11 cellular contexts compared by ENCODE assay signal in the genomic region with DNA sequence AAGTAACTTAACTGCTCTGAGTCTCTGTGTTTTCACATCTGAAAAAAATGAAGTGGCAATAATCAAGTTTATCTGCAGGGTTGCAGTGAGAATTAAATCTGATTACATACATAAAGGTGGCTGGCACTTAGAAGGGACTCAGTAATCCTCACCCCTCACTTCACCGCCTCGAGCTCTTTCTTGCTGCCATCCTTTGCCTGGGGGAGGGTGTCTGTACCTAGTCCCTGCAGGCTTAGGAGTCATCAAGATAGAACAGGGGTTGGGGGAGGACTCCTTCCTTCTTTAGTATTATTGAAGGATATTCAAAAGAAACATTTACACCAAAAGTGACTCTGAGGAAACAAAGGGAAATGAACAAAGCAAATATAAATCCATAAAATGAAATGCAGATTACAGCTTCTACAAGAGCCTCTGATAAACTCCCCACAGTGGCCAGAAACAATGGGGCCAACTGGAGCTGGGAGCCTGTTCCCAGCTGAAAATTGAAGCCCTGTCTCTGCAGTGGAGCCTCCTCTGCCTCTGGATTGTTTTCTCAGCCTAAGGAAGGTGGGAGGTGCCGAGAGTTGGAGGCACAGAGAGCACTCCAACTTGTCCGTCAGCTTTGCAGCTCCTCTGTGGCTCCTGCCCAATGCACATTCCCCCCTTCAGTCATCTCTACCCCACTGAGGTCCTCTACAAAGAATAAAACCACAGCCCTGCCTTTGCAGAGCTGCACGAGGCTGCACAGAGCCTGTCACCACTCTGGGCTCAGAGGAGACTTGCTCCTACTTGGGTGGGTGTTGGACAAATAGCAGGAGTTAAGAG. TPM values are rescaled to one million over a fixed set of nuclear protein-coding genes. Genes with fewer than 3 reads are reported as not detected.
DNase-seq lines count a peak whose midpoint lies in the region; ATAC-seq and TF ChIP-seq lines count a peak whose summit lies in the region.
"Had no signal": no experiment of that assay in that cellular context is flagged by ENCODE, and none has a peak within 500 bp of the region (broad histone marks: within the 10 kb centered on the region; RNA-seq: fewer than 3 reads in every experiment).

No MANE protein-coding gene starts in this region.

- peak overlapping the region; percentile 35 to 85 (median 75) for H3K4me3 Mint-ChIP-seq in CD8-positive, alpha-beta memory T cell
- peak overlapping the region; percentile 7 for H3K4me3 Mint-ChIP-seq in activated naive CD8-positive, alpha-beta T cell treated with anti-CD3 and anti-CD28 coated beads, Interleukin-2, amount 50 U/mL, for 24 hours
- H3K4me3 Mint-ChIP-seq in naive thymus-derived CD4-positive, alpha-beta T cell: peak overlapping the region in 6 of 10 donors; percentile 22 to 61 (median 31)

- no peak overlapping the region for H3K9ac ChIP-seq in MM.1S (ENCODE audit: low read length)

- no peaks in the 10 kb centered on the region for H3K4me1 ChIP-seq in CD8-positive, alpha-beta memory T cell (ENCODE audit: insufficient read depth, low read length)
- no peaks in the 10 kb centered on the region for H3K4me1 ChIP-seq in MM.1S (ENCODE audit: low read length)
- no peaks in the 10 kb centered on the region for H3K4me1 ChIP-seq in naive thymus-derived CD4-positive, alpha-beta T cell (ENCODE audit: control insufficient read depth in 2 of 2, insufficient read depth in 2 of 2, low read length in 2 of 2)
- H3K4me1 ChIP-seq: right lobe of liver had no signal

- H3K36me3 Mint-ChIP-seq in CD8-positive, alpha-beta memory T cell: peaks cover 0 to 14% (median 2%) of the 10 kb centered on the region in 3 donors
- no peaks in the 10 kb centered on the region for H3K36me3 Mint-ChIP-seq in activated naive CD8-positive, alpha-beta T cell treated with anti-CD3 and anti-CD28 coated beads, Interleukin-2, amount 50 U/mL, for 24 hours (ENCODE audit: low read depth)
- peaks cover 0 to 5% (median 0%) of the 10 kb centered on the region in 5 donors for H3K36me3 Mint-ChIP-seq in naive thymus-derived CD4-positive, alpha-beta T cell

- no peak for DNase-seq in CD8-positive, alpha-beta memory T cell
- no peak for DNase-seq in MM.1S
- no peak for DNase-seq in activated naive CD8-positive, alpha-beta T cell treated with anti-CD3 and anti-CD28 coated beads, Interleukin-2, amount 50 U/mL, for 24 hours
- DNase-seq in naive thymus-derived CD4-positive, alpha-beta T cell: no peak
- DNase-seq in stimulated activated CD4-positive, alpha-beta T cell treated with anti-CD3 and anti-CD28 coated beads, Interleukin-15, amount 100 ng/mL, for 24 hours: no peak
- no peak for DNase-seq in KG1 (lab: John Stamatoyannopoulos, UW)
- no peak for DNase-seq in NAMALWA (ENCODE audit: low spot score)
- DNase-seq in RWPE1 (ENCODE audit: low spot score): no peak
- DNase-seq: NCI-H2227 treated with DMSO at 0.1 percent for 48 hours, right lobe of liver, WERI-Rb-1 had no signal

- H3K4me3 ChIP-seq in CD8-positive, alpha-beta memory T cell (ENCODE audit: low read length): no peak overlapping the region
- no peak overlapping the region for H3K4me3 ChIP-seq in MM.1S (ENCODE audit: low read length)
- no peak overlapping the region for H3K4me3 ChIP-seq in naive thymus-derived CD4-positive, alpha-beta T cell (ENCODE audit: low read length)
- H3K4me3 ChIP-seq: right lobe of liver had no signal

- intact Hi-C loops in naive thymus-derived CD4-positive, alpha-beta T cell (cut with micrococcal nuclease): no loop called here

- H3K36me3 ChIP-seq in CD8-positive, alpha-beta memory T cell (ENCODE audit: insufficient read depth, low read length): no peaks in the 10 kb centered on the region
- no peaks in the 10 kb centered on the region for H3K36me3 ChIP-seq in MM.1S (replicated peaks; ENCODE audit: insufficient read depth, low read length)
- no peaks in the 10 kb centered on the region for H3K36me3 ChIP-seq in naive thymus-derived CD4-positive, alpha-beta T cell (ENCODE audit: control insufficient read depth in 2 of 3, insufficient read depth in 3 of 3, low read length in 3 of 3)
- H3K36me3 ChIP-seq: right lobe of liver, WERI-Rb-1 had no signal

- TF ChIP-seq CTCF in MM.1S (IDR thresholded peaks at IDR 0.05; ENCODE audit: low read length): no peak
- TF ChIP-seq CTCF in RWPE1 (conservative IDR thresholded peaks at IDR 0.05; ENCODE audit: low read depth): no peak

- POLR2A ChIA-PET in CD8-positive, alpha-beta memory T cell (lab: Charles Lee): no interaction called here
- POLR2A ChIA-PET in naive thymus-derived CD4-positive, alpha-beta T cell (lab: Charles Lee): interaction anchor here (0.7 kb wide), 1 partner anchor 21 kb away, joined by 3 read pairs; no protein-coding TSS in a partner anchor
- POLR2A ChIA-PET in RWPE1 (lab: Yijun Ruan, JAX; ENCODE audit: low non-redundant PET): no interaction called here

- H3K27ac ChIP-seq in CD8-positive, alpha-beta memory T cell (ENCODE audit: low read depth, low read length): no peak overlapping the region
- H3K27ac ChIP-seq in MM.1S (ENCODE audit: low read length) (no peak overlapping the region), RWPE1 (no peak overlapping the region)
- H3K27ac ChIP-seq in naive thymus-derived CD4-positive, alpha-beta T cell (ENCODE audit: low read depth, low read length): no peak overlapping the region
- H3K27ac ChIP-seq: right lobe of liver, WERI-Rb-1 had no signal

- H3K27me3 ChIP-seq in CD8-positive, alpha-beta memory T cell (ENCODE audit: insufficient read depth, low read length, poor library complexity, severe bottlenecking): no peaks in the 10 kb centered on the region
- H3K27me3 ChIP-seq in MM.1S (replicated peaks; ENCODE audit: insufficient read depth, low read length): no peaks in the 10 kb centered on the region
- no peaks in the 10 kb centered on the region for H3K27me3 ChIP-seq in naive thymus-derived CD4-positive, alpha-beta T cell (ENCODE audit: control insufficient read depth in 2 of 2, insufficient read depth in 2 of 2, low read length in 2 of 2)
- H3K27me3 ChIP-seq: right lobe of liver had no signal

- H3K9me3 ChIP-seq in CD8-positive, alpha-beta memory T cell (ENCODE audit: low read length): no peaks in the 10 kb centered on the region
- no peaks in the 10 kb centered on the region for H3K9me3 ChIP-seq in MM.1S (replicated peaks; ENCODE audit: insufficient read depth, low read length)
- H3K9me3 ChIP-seq in naive thymus-derived CD4-positive, alpha-beta T cell (ENCODE audit: control insufficient read depth in 2 of 3, low read length in 3 of 3): no peaks in the 10 kb centered on the region
- H3K9me3 ChIP-seq: right lobe of liver had no signal

- peak overlapping the region in 7 of 8 donors; percentile 32 to 95 (median 72) for H3K27ac Mint-ChIP-seq in CD8-positive, alpha-beta memory T cell
- no peak overlapping the region for H3K27ac Mint-ChIP-seq in activated naive CD8-positive, alpha-beta T cell treated with anti-CD3 and anti-CD28 coated beads, Interleukin-2, amount 50 U/mL, for 24 hours
- peak overlapping the region in 2 of 9 donors; percentile 46 to 77 for H3K27ac Mint-ChIP-seq in naive thymus-derived CD4-positive, alpha-beta T cell

- peaks cover 4 to 9% of the 10 kb centered on the region in 2 donors for H3K27me3 Mint-ChIP-seq in CD8-positive, alpha-beta memory T cell
- peaks cover 4% of the 10 kb centered on the region for H3K27me3 Mint-ChIP-seq in activated naive CD8-positive, alpha-beta T cell treated with anti-CD3 and anti-CD28 coated beads, Interleukin-2, amount 50 U/mL, for 24 hours
- peaks cover 0 to 3% (median 0%) of the 10 kb centered on the region in 5 donors for H3K27me3 Mint-ChIP-seq in naive thymus-derived CD4-positive, alpha-beta T cell

- H4K20me1 ChIP-seq in MM.1S (ENCODE audit: insufficient read depth, low read length): no peaks in the 10 kb centered on the region

- no peak overlapping the region for H2AFZ ChIP-seq in MM.1S (ENCODE audit: low read length)

- H3F3A ChIP-seq in MM.1S (ENCODE audit: insufficient read depth, low read length): no peaks in the 10 kb centered on the region

- 0 out of 2 replicates have a peak overlapping the region, but pooled peaks have one; percentile 0 for H3K4me2 ChIP-seq in MM.1S (ENCODE audit: low read depth, low read length)

- no peaks in the 10 kb centered on the region for H3K9me2 ChIP-seq in MM.1S (replicated peaks; ENCODE audit: insufficient read depth, low read length)

- peak; percentile 50 for ATAC-seq in activated naive CD8-positive, alpha-beta T cell treated with anti-CD3 and anti-CD28 coated beads, Interleukin-2, amount 50 U/mL, for 24 hours
- ATAC-seq in naive thymus-derived CD4-positive, alpha-beta T cell: peak; percentile 32

- H3K79me2 ChIP-seq in MM.1S (ENCODE audit: low read length): no peaks in the 10 kb centered on the region

- H3K9me3 Mint-ChIP-seq in CD8-positive, alpha-beta memory T cell: peaks cover 0 to 4% (median 0%) of the 10 kb centered on the region in 5 donors
- H3K9me3 Mint-ChIP-seq in activated naive CD8-positive, alpha-beta T cell treated with anti-CD3 and anti-CD28 coated beads, Interleukin-2, amount 50 U/mL, for 24 hours: peaks cover 5% of the 10 kb centered on the region
- peaks cover 0 to 12% (median 4%) of the 10 kb centered on the region in 11 donors for H3K9me3 Mint-ChIP-seq in naive thymus-derived CD4-positive, alpha-beta T cell

- H3K4me1 Mint-ChIP-seq in CD8-positive, alpha-beta memory T cell: peaks cover 8 to 21% (median 16%) of the 10 kb centered on the region in 3 donors
- H3K4me1 Mint-ChIP-seq in activated naive CD8-positive, alpha-beta T cell treated with anti-CD3 and anti-CD28 coated beads, Interleukin-2, amount 50 U/mL, for 24 hours: peaks cover 23% of the 10 kb centered on the region
- peaks cover 0 to 15% (median 8%) of the 10 kb centered on the region in 7 donors for H3K4me1 Mint-ChIP-seq in naive thymus-derived CD4-positive, alpha-beta T cell

- CTCF ChIA-PET in CD8-positive, alpha-beta memory T cell (lab: Charles Lee): interaction anchor here (1.1 to 1.7 kb wide), 2 partner anchors 38 to 559 kb away, joined by 3 to 4 read pairs; no protein-coding TSS in a partner anchor
- CTCF ChIA-PET in naive thymus-derived CD4-positive, alpha-beta T cell (lab: Charles Lee): no interaction called here
- CTCF ChIA-PET in RWPE1 (lab: Yijun Ruan, JAX): no interaction called here

RNA-seq across cellular contexts. Expression of gene CRYGS, which starts 41.8 kb away (rescaled TPM):
- total RNA-seq in CD8-positive, alpha-beta memory T cell: 1 to 10 TPM; 2.7 to 3.0 TPM
- not detected for polyA plus RNA-seq in CD8-positive, alpha-beta memory T cell
- 10 to 100 TPM in 2 of 5 experiments, 1 to 10 TPM in 3; 3.1 to 13.9 (median 4.9) TPM for total RNA-seq in naive thymus-derived CD4-positive, alpha-beta T cell
- polyA plus RNA-seq in naive thymus-derived CD4-positive, alpha-beta T cell: under 1 TPM in 1 of 2 donors, not detected in 1; 0.26 TPM

Comparison
In these comparisons a context has a peak if more than half of its experiments do, and no peak if none do; other contexts are left out.
1. H3K4me3 Mint-ChIP-seq: peak in every context shown above with its lines; median percentile 75 in CD8-positive, alpha-beta memory T cell; 31 in naive thymus-derived CD4-positive, alpha-beta T cell; 7 in activated naive CD8-positive, alpha-beta T cell treated with anti-CD3 and anti-CD28 coated beads, Interleukin-2, amount 50 U/mL, for 24 hours.